In genomic region chr5:132295505-132296411, GRCh38 we compare ENCODE assay signal across 10 cellular contexts. TPM values are rescaled to one million over a fixed set of nuclear protein-coding genes. Genes with fewer than 3 reads are reported as not detected.
A peak's percentile ranks its signal among the peaks of the same experiment; 100 is the strongest.
DNase-seq lines count a peak whose midpoint lies in the region; ATAC-seq and TF ChIP-seq lines count a peak whose summit lies in the region.
"Had no signal": no experiment of that assay in that cellular context is flagged by ENCODE, and none has a peak within 500 bp of the region (broad histone marks: within the 10 kb centered on the region; RNA-seq: fewer than 3 reads in every experiment).

No MANE protein-coding gene starts in this region.

- H3K36me3 ChIP-seq in A673 (ENCODE audit: insufficient read depth, low read length, poor library complexity, severe bottlenecking) = no peaks in the 10 kb centered on the region
- H3K36me3 ChIP-seq in HCT116 (ENCODE audit: control insufficient read depth in 1 of 2, insufficient read depth in 2 of 2, low read length in 2 of 2) = no peaks in the 10 kb centered on the region
- H3K36me3 ChIP-seq in mammary epithelial cell (ENCODE audit: insufficient read depth, low read length) = no peaks in the 10 kb centered on the region
- H3K36me3 ChIP-seq in esophagus squamous epithelium = no peaks in the 10 kb centered on the region
- no peaks in the 10 kb centered on the region for H3K36me3 ChIP-seq in tibial artery

- H3K9me2 ChIP-seq in HCT116 (ENCODE audit: insufficient read depth) = no peaks in the 10 kb centered on the region

- RAD21 ChIA-PET in HCT116 (lab: Charles Lee; ENCODE audit: low non-redundant PET in 1 of 2, low total read pairs in 2 of 2, uncharacterized antibody in 2 of 2, unreplicated experiment in 2 of 2) = no interaction called here

- in situ Hi-C loops in mammary epithelial cell (cut with MboI; ENCODE audit: low sequenced_read_pairs in 2 of 2) = no loop called here

- ATAC-seq in HCT116 = no peak
- ATAC-seq in GM19397 (IDR thresholded peaks at IDR 0.05; ENCODE audit: unreplicated experiment) = no peak

- H3K4me2 ChIP-seq in HCT116 (ENCODE audit: low read length) (peak overlapping the region; percentile 100), mammary epithelial cell (ENCODE audit: insufficient read depth, low read depth, low read length) (peak overlapping the region; percentile 94)

- no peak for TF ChIP-seq RAD21 in HCT116 (IDR thresholded peaks at IDR 0.05; ENCODE audit: low read depth)

- no peak for DNase-seq in A673 (ENCODE audit: low spot score)
- no peak for DNase-seq in HCT116 (ENCODE audit: low read depth, low spot score)
- DNase-seq in mammary epithelial cell = peak; percentile 30
- no peak for DNase-seq in esophagus squamous epithelium (lab: John Stamatoyannopoulos, UW)
- DNase-seq in tibial artery = no peak
- no peak for DNase-seq in NCI-H69 (lab: John Stamatoyannopoulos, UW)
- DNase-seq: NCI-H526 had no signal

- TF ChIP-seq CTCF in A673 (conservative IDR thresholded peaks at IDR 0.05; ENCODE audit: low read depth, low read length) = no peak
- no peak for TF ChIP-seq CTCF in HCT116 (IDR thresholded peaks at IDR 0.05 in 2 of 3, conservative IDR thresholded peaks at IDR 0.05 in 1 of 3; ENCODE audit: borderline replicate concordance in 1 of 3, insufficient read depth in 1 of 3, low read depth in 2 of 3, low read length in 2 of 3)
- no peak for TF ChIP-seq CTCF in mammary epithelial cell (conservative IDR thresholded peaks at IDR 0.05 in 1 of 2, IDR thresholded peaks at IDR 0.05 in 1 of 2; ENCODE audit: extremely low read depth in 1 of 2, insufficient read depth in 1 of 2, low read depth in 1 of 2, low read length in 2 of 2)
- no peak for TF ChIP-seq CTCF in esophagus squamous epithelium (IDR thresholded peaks at IDR 0.05)
- no peak for TF ChIP-seq CTCF in tibial artery (IDR thresholded peaks at IDR 0.05)

- H2AFZ ChIP-seq in HCT116 (ENCODE audit: low read depth, low read length, poor library complexity, severe bottlenecking) (peak overlapping the region; percentile 88), mammary epithelial cell (ENCODE audit: low read depth, low read length) (peak overlapping the region; percentile 95)

- H3K4me1 ChIP-seq in A673 (ENCODE audit: insufficient read depth, low read length, poor library complexity, severe bottlenecking) (peaks cover 12% of the 10 kb centered on the region), HCT116 (ENCODE audit: control insufficient read depth in 1 of 2, insufficient read depth in 2 of 2, low read length in 2 of 2) (peaks cover 14 to 37% of the 10 kb centered on the region in 2 experiments), mammary epithelial cell (ENCODE audit: insufficient read depth, low read length) (peaks cover 27% of the 10 kb centered on the region), mononuclear cell (ENCODE audit: insufficient read depth, low read length) (peaks cover 82% of the 10 kb centered on the region), esophagus squamous epithelium (peaks cover 20 to 39% (median 23%) of the 10 kb centered on the region in 3 donors), tibial artery (peaks cover 0 to 22% (median 17%) of the 10 kb centered on the region in 4 donors)

- POLR2A ChIA-PET in A673 (lab: Charles Lee; ENCODE audit: low non-redundant PET) (no interaction called here), HCT116 (lab: Charles Lee) (no interaction called here)

- TF ChIP-seq POLR2A in HCT116 (IDR thresholded peaks at IDR 0.05; ENCODE audit: borderline replicate concordance, extremely low read depth, insufficient read depth, insufficient read length) (no peak), esophagus squamous epithelium (IDR thresholded peaks at IDR 0.05) (no peak)

- no peak overlapping the region for H3K27ac ChIP-seq in A673 (ENCODE audit: low read depth, low read length, poor library complexity, severe bottlenecking)
- no peak overlapping the region; the same call in 1 of the 2 replicates for H3K27ac ChIP-seq in HCT116 (ENCODE audit: low read depth, low read length)
- H3K27ac ChIP-seq in mammary epithelial cell (ENCODE audit: insufficient read depth, low read depth, low read length) = peak overlapping the region; percentile 24
- H3K27ac ChIP-seq in esophagus squamous epithelium = peak overlapping the region in 2 of 4 donors; percentile 95 to 96
- H3K27ac ChIP-seq in tibial artery = peak overlapping the region in 1 of 2 donors; percentile 96

- 96% methylated on average over 8 of the region's 8 CpGs for WGBS in mammary epithelial cell (ENCODE audit: low coverage, missing lambda C conversion rate)
- 77 to 79% methylated on average over 7 to 8 of the region's 8 CpGs for WGBS in esophagus squamous epithelium, 2 donors

- dilution Hi-C loops in mammary epithelial cell (cut with HindIII; ENCODE audit: low sequenced_read_pairs) = no loop called here

- no peaks in the 10 kb centered on the region for H3K27me3 ChIP-seq in A673 (replicated peaks; ENCODE audit: insufficient read depth, low read depth, low read length, poor library complexity)
- no peaks in the 10 kb centered on the region for H3K27me3 ChIP-seq in HCT116 (ENCODE audit: insufficient read depth, low read length)
- H3K27me3 ChIP-seq in mammary epithelial cell (ENCODE audit: insufficient read depth, low read length) = no peaks in the 10 kb centered on the region
- no peaks in the 10 kb centered on the region for H3K27me3 ChIP-seq in mononuclear cell (ENCODE audit: insufficient read depth, low read length)
- H3K27me3 ChIP-seq in esophagus squamous epithelium = peaks cover 0 to 24% (median 0%) of the 10 kb centered on the region in 4 donors
- no peaks in the 10 kb centered on the region for H3K27me3 ChIP-seq in tibial artery

- H3K4me3 ChIP-seq in A673 (ENCODE audit: low read depth, low read length, poor library complexity, severe bottlenecking) = no peak overlapping the region
- peak overlapping the region; percentile 59 to 79 for H3K4me3 ChIP-seq in HCT116 (replicated peaks in 1 of 2; ENCODE audit: low read depth in 1 of 2, low read length in 2 of 2)
- H3K4me3 ChIP-seq in mammary epithelial cell (replicated peaks in 1 of 3; ENCODE audit: insufficient read depth in 1 of 3, low read depth in 2 of 3, low read length in 3 of 3) = peak overlapping the region; percentile 55 to 66 (median 60)
- H3K4me3 ChIP-seq in mononuclear cell (ENCODE audit: low read length) = peak overlapping the region; percentile 67
- peak overlapping the region in 2 of 4 donors; percentile 72 to 79 for H3K4me3 ChIP-seq in esophagus squamous epithelium
- H3K4me3 ChIP-seq in tibial artery = peak overlapping the region in 1 of 2 donors; percentile 65

- H3K9ac ChIP-seq in HCT116 (ENCODE audit: low read length) (peak overlapping the region; percentile 90), mammary epithelial cell (ENCODE audit: insufficient read depth, low read length) (peak overlapping the region; percentile 69)
- H3K9ac ChIP-seq: parathyroid adenoma had no signal

- intact Hi-C loops in A673 (cut with micrococcal nuclease; ENCODE audit: unreplicated experiment) (no loop called here), HCT116 (cut with micrococcal nuclease) (loop anchor here (2.0 to 10.0 kb wide), 2 partner anchors 69 to 199 kb away; partner anchors contain the start of genes IRF1 and P4HA2), mammary epithelial cell (cut with micrococcal nuclease) (loop anchor here (1.0 to 2.0 kb wide), 3 partner anchors 70 to 74 kb away; partner anchors contain the start of gene SLC22A5), esophagus squamous epithelium (cut with DNase I) (no loop called here), tibial artery (cut with DNase I; ENCODE audit: low total_unique reads) (no loop called here)

- H3K9me3 ChIP-seq in A673 (ENCODE audit: low read depth, low read length, poor library complexity, severe bottlenecking) (no peaks in the 10 kb centered on the region), HCT116 (ENCODE audit: control insufficient read depth in 1 of 2, insufficient read depth in 1 of 2, low read depth in 1 of 2, low read length in 2 of 2) (no peaks in the 10 kb centered on the region), mammary epithelial cell (replicated peaks; ENCODE audit: insufficient read depth, low read length) (no peaks in the 10 kb centered on the region), mononuclear cell (ENCODE audit: low read depth, low read length) (no peaks in the 10 kb centered on the region), esophagus squamous epithelium (no peaks in the 10 kb centered on the region), tibial artery (no peaks in the 10 kb centered on the region)

- BruUV-seq in A673 (replicated peaks; lab: Mats Ljungman, UMichigan) (TSS peak; percentile 30), HCT116 (replicated peaks; lab: Mats Ljungman, UMichigan) (no TSS peak), mammary epithelial cell (replicated peaks; lab: Mats Ljungman, UMichigan) (no TSS peak)

- H4K20me1 ChIP-seq in HCT116 (ENCODE audit: insufficient read depth) = no peaks in the 10 kb centered on the region
- H4K20me1 ChIP-seq in mammary epithelial cell (ENCODE audit: insufficient read depth, low read length) = no peaks in the 10 kb centered on the region

- CTCF ChIA-PET in A673 (lab: Charles Lee) = no interaction called here
- CTCF ChIA-PET in HCT116 (lab: Charles Lee) = interaction anchor here (1.2 kb wide), 1 partner anchor 58 kb away, joined by 3 read pairs; no protein-coding TSS in a partner anchor
- CTCF ChIA-PET in mammary epithelial cell (lab: Charles Lee; ENCODE audit: low non-redundant PET) = no interaction called here

- H3K79me2 ChIP-seq in HCT116 (ENCODE audit: insufficient read depth, low read length) (no peaks in the 10 kb centered on the region), mammary epithelial cell (ENCODE audit: insufficient read depth, low read length) (peaks cover 44% of the 10 kb centered on the region)
- H3K79me2 ChIP-seq: parathyroid adenoma had no signal

TF ChIP-seq in HCT116, 20 proteins besides CTCF, POLR2A, EP300 and RAD21 (continues in another document):
- no peak for TF ChIP-seq MAX (IDR thresholded peaks at IDR 0.05)
- no peak for TF ChIP-seq CEBPB (IDR thresholded peaks at IDR 0.05; ENCODE audit: low read depth)
- TF ChIP-seq EZH2 (IDR thresholded peaks at IDR 0.05) = no peak
- TF ChIP-seq CBX3 (IDR thresholded peaks at IDR 0.05; ENCODE audit: low read depth) = no peak
- no peak for TF ChIP-seq SP1 (IDR thresholded peaks at IDR 0.05; ENCODE audit: low read depth)

RNA-seq across cellular contexts. Expression of gene SLC22A4, which starts 1.6 kb away (rescaled TPM):
- 0.42 and 0.99 TPM in 2 replicates for total RNA-seq in A673 (2021)
- 0.59 TPM for total RNA-seq in HCT116 (2021; ENCODE audit: unreplicated experiment)
- polyA plus RNA-seq in HCT116 (2012) = 0.26 and 0.34 TPM in 2 replicates
- 1 to 10 TPM; 2.0 to 5.2 TPM for total RNA-seq in mammary epithelial cell
- polyA plus RNA-seq in mammary epithelial cell = 2.1 TPM
- polyA minus RNA-seq in mammary epithelial cell = 5.6 TPM
- 2.2 TPM for total RNA-seq in mononuclear cell
- total RNA-seq in esophagus squamous epithelium = under 1 TPM in 3 of 4 donors, not detected in 1; 0.11 to 0.79 (median 0.38) TPM

RNA-seq across cellular contexts. Expression of gene PDLIM4, which starts 38.3 kb away (rescaled TPM):
- total RNA-seq in A673 (2021) (6.0 and 8.9 TPM in 2 replicates), HCT116 (2021; ENCODE audit: unreplicated experiment) (not detected), mammary epithelial cell (100 to 1,000 TPM; 101 to 217 TPM), mononuclear cell (not detected), esophagus squamous epithelium (10 to 100 TPM; 16.5 to 79.2 (median 47.7) TPM)
- 0.12 and 0.30 TPM in 2 replicates for polyA plus RNA-seq in HCT116 (2012)
- polyA plus RNA-seq in mammary epithelial cell = 120 TPM
- 48.5 TPM for polyA minus RNA-seq in mammary epithelial cell

Comparison
In these comparisons a context has a peak if more than half of its experiments do, and no peak if none do; other contexts are left out.
1. intact Hi-C loops: an anchor here in HCT116 (2.0 to 10.0 kb wide) and mammary epithelial cell (1.0 to 2.0 kb wide); none called in A673, esophagus squamous epithelium and tibial artery.